ENCODE assay signal across 18 cellular contexts in the genomic region with DNA sequence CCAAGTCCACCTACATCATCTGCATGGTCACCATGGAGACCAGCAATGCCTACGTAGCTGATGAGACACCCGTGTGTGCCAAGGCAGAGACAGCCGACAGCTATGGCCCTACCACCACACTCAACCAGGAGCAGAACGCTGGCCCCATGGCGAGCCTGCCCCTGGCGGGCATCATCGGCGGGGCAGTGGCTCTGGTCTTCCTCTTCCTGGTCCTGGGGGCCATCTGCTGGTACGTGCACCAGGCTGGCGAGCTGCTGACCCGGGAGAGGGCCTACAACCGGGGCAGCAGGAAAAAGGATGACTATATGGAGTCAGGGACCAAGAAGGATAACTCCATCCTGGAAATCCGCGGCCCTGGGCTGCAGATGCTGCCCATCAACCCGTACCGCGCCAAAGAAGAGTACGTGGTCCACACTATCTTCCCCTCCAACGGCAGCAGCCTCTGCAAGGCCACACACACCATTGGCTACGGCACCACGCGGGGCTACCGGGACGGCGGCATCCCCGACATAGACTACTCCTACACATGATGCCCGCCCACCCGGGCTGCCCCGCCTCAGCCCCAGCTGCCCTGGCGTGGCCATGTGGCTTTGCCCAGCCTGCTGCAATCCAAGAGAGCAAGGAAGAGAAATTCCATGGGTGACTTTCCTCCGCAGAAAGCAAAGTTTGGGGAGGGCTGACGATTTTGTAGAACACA.
"Had no signal": no experiment of that assay in that cellular context is flagged by ENCODE, and none has a peak within 500 bp of the region (broad histone marks: within the 10 kb centered on the region; RNA-seq: fewer than 3 reads in every experiment).

No MANE protein-coding gene starts in this region.

- H3K27ac Mint-ChIP-seq: dendritic cell treated with granulocyte-macrophage colony-stimulating factor and Interleukin-4, amounts not matched to agents 40 ng/mL and 50 ng/mL, for 4 days; natural killer cell; stimulated activated naive B cell treated with anti-CD40 and anti-IgM and Interleukin-4, amounts not matched to agents 10 μg/mL and 1 μg/mL and 100 μg/mL, for 72 hours; stimulated activated naive CD8-positive, alpha-beta T cell treated with anti-CD3 and anti-CD28 coated beads, Interleukin-15, amount 100 ng/mL, for 72 hours had no signal

- H3K27me3 Mint-ChIP-seq: stimulated activated naive B cell treated with anti-CD40 and anti-IgM and Interleukin-4, amounts not matched to agents 10 μg/mL and 1 μg/mL and 100 μg/mL, for 72 hours; stimulated activated naive CD8-positive, alpha-beta T cell treated with anti-CD3 and anti-CD28 coated beads, Interleukin-15, amount 100 ng/mL, for 72 hours had no signal

- H3K4me3 Mint-ChIP-seq: dendritic cell treated with granulocyte-macrophage colony-stimulating factor and Interleukin-4, amounts not matched to agents 40 ng/mL and 50 ng/mL, for 4 days; natural killer cell; stimulated activated naive B cell treated with anti-CD40 and anti-IgM and Interleukin-4, amounts not matched to agents 10 μg/mL and 1 μg/mL and 100 μg/mL, for 72 hours; stimulated activated naive CD8-positive, alpha-beta T cell treated with anti-CD3 and anti-CD28 coated beads, Interleukin-15, amount 100 ng/mL, for 72 hours had no signal

- H3K9me3 Mint-ChIP-seq: dendritic cell treated with granulocyte-macrophage colony-stimulating factor and Interleukin-4, amounts not matched to agents 40 ng/mL and 50 ng/mL, for 4 days; natural killer cell; stimulated activated naive B cell treated with anti-CD40 and anti-IgM and Interleukin-4, amounts not matched to agents 10 μg/mL and 1 μg/mL and 100 μg/mL, for 72 hours; stimulated activated naive CD8-positive, alpha-beta T cell treated with anti-CD3 and anti-CD28 coated beads, Interleukin-15, amount 100 ng/mL, for 72 hours had no signal

- H3K36me3 ChIP-seq: heart right ventricle, prostate gland, right lobe of liver, transverse colon had no signal

- ATAC-seq: foreskin keratinocyte; heart right ventricle; natural killer cell; right lobe of liver; stimulated activated naive B cell treated with anti-CD40 and anti-IgM and Interleukin-4, amounts not matched to agents 10 μg/mL and 1 μg/mL and 100 μg/mL, for 72 hours; stimulated activated naive CD8-positive, alpha-beta T cell treated with anti-CD3 and anti-CD28 coated beads, Interleukin-15, amount 100 ng/mL, for 72 hours had no signal

- DNase-seq: erythroblast; foreskin keratinocyte; heart right ventricle; kidney glomerular epithelial cell; mammary epithelial cell; natural killer cell; retina; right lobe of liver; stimulated activated CD4-positive, alpha-beta T cell treated with anti-CD3 and anti-CD28 coated beads, Interleukin-2, amount 100 ng/mL, for 24 hours; stimulated activated CD4-positive, alpha-beta T cell treated with anti-CD3 and anti-CD28 coated beads, Interleukin-4, amount 100 ng/mL, for 4 hours; stimulated activated naive B cell treated with anti-CD40 and anti-IgM and Interleukin-4, amounts not matched to agents 10 μg/mL and 1 μg/mL and 100 μg/mL, for 72 hours; stimulated activated naive CD8-positive, alpha-beta T cell treated with anti-CD3 and anti-CD28 coated beads, Interleukin-15, amount 100 ng/mL, for 72 hours; transverse colon had no signal

- H3K4me1 Mint-ChIP-seq: natural killer cell; stimulated activated naive B cell treated with anti-CD40 and anti-IgM and Interleukin-4, amounts not matched to agents 10 μg/mL and 1 μg/mL and 100 μg/mL, for 72 hours had no signal

- H3K9me3 ChIP-seq: heart right ventricle, prostate gland, right lobe of liver, testis, transverse colon had no signal

- H3K36me3 Mint-ChIP-seq: natural killer cell had no signal

- H3K27me3 ChIP-seq: foreskin keratinocyte, heart right ventricle, right lobe of liver, testis, transverse colon had no signal

- H3K4me3 ChIP-seq: heart right ventricle, prostate gland, right lobe of liver, skin epidermis, testis, transverse colon had no signal

- H3K4me1 ChIP-seq: parathyroid adenoma, prostate gland had no signal

- H3K27ac ChIP-seq: foreskin keratinocyte, heart right ventricle, parathyroid adenoma, prostate gland, right lobe of liver, skin epidermis, testis, transverse colon had no signal
